ENCODE assay signal across 21 cellular contexts in the genomic region with DNA sequence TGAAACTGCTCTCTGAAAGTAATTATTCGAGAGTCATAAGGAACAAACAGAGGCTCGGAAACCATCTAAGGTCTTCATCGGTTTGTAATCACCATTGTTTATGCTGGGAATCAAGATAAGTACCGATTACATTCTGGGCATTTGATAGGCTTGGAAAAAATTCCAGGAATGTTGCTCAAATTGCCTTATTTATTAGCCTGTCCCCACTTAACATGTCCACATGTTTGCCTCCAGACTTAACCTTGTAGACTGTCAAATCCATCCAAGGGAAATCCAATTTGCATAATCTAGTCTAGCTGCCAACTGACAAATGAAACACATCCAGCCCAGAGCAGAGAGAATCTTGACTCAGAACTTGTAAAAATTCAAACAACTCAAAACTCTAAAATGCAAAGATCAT. TPM values are rescaled to one million over a fixed set of nuclear protein-coding genes. Genes with fewer than 3 reads are reported as not detected.
DNase-seq lines count a peak whose midpoint lies in the region; TF ChIP-seq lines count a peak whose summit lies in the region.
"Had no signal": no experiment of that assay in that cellular context is flagged by ENCODE, and none has a peak within 500 bp of the region (broad histone marks: within the 10 kb centered on the region; RNA-seq: fewer than 3 reads in every experiment).

No MANE protein-coding gene starts in this region.

- peaks cover 1% of the 10 kb centered on the region for H3K27me3 Mint-ChIP-seq in HFFc6 (ENCODE audit: insufficient read depth)
- H3K27me3 Mint-ChIP-seq: IgD-negative memory B cell had no signal

- H3K27ac Mint-ChIP-seq in HFFc6 = no peak overlapping the region
- H3K27ac Mint-ChIP-seq: CD4-positive, alpha-beta memory T cell; IgD-negative memory B cell had no signal

- H4K5ac ChIP-seq in mesendoderm (ENCODE audit: low read length) = no peak overlapping the region

- H3K4me1 ChIP-seq in A673 (ENCODE audit: insufficient read depth, low read length, poor library complexity, severe bottlenecking) (no peaks in the 10 kb centered on the region), mesendoderm (ENCODE audit: control insufficient read depth, low read depth, low read length) (no peaks in the 10 kb centered on the region)
- H3K4me1 ChIP-seq: A549 had no signal

- no peaks in the 10 kb centered on the region for H3K79me1 ChIP-seq in mesendoderm (ENCODE audit: low read length)

- no peak overlapping the region for H3K23ac ChIP-seq in mesendoderm (ENCODE audit: low read length)

- no peak overlapping the region for H3K4me3 Mint-ChIP-seq in HFFc6
- H3K4me3 Mint-ChIP-seq: CD4-positive, alpha-beta memory T cell; IgD-negative memory B cell had no signal

- no peak overlapping the region for H2BK15ac ChIP-seq in mesendoderm (replicated peaks; ENCODE audit: low read depth)

- H3K4ac ChIP-seq in mesendoderm (ENCODE audit: low read depth, low read length) = no peak overlapping the region

- H3K36me3 ChIP-seq in A673 (ENCODE audit: insufficient read depth, low read length, poor library complexity, severe bottlenecking) = no peaks in the 10 kb centered on the region
- H3K36me3 ChIP-seq in mesendoderm (ENCODE audit: control insufficient read depth, insufficient read depth, low read length) = no peaks in the 10 kb centered on the region
- H3K36me3 ChIP-seq: BLaER1 had no signal

- H2AK5ac ChIP-seq in mesendoderm (ENCODE audit: low read length) = no peak overlapping the region

- H3K4me2 ChIP-seq in mesendoderm (ENCODE audit: low read length) = no peak overlapping the region
- H3K4me2 ChIP-seq: A549, BLaER1 had no signal

- no peak overlapping the region for H3K9ac ChIP-seq in mesendoderm (ENCODE audit: low read length)
- H3K9ac ChIP-seq: BLaER1 had no signal

- CTCF ChIA-PET in A673 (lab: Charles Lee) = no interaction called here

- no peak overlapping the region for H4K8ac ChIP-seq in mesendoderm (ENCODE audit: low read depth, low read length)

- no peak overlapping the region for H3K18ac ChIP-seq in mesendoderm (ENCODE audit: low read length)

- POLR2A ChIA-PET in A673 (lab: Charles Lee; ENCODE audit: low non-redundant PET) = no interaction called here

- H3K4me3 ChIP-seq in A673 (ENCODE audit: low read depth, low read length, poor library complexity, severe bottlenecking) (no peak overlapping the region), mesendoderm (ENCODE audit: low read length) (no peak overlapping the region)
- H3K4me3 ChIP-seq: A549, BLaER1, SK-N-MC had no signal

- DNase-seq in A673 (ENCODE audit: low spot score) (peak; percentile 10), HFFc6 (peak; percentile 8), astrocyte of the hippocampus (ENCODE audit: low read depth, low spot score) (peak; percentile 53), mesendoderm (peak; percentile 49), cardiac septum (ENCODE audit: low spot score) (no peak), 8988T (no peak), erythroblast (lab: John Stamatoyannopoulos, UW) (no peak)
- DNase-seq in activated CD8-positive, alpha-beta memory T cell treated with anti-CD3 and anti-CD28 coated beads, Interleukin-2, amount 50 U/mL, for 48 hours = no peak
- DNase-seq: CD4-positive, alpha-beta memory T cell; DMS153; GF-D8; NCI-H1694; NCI-H2081; NCI-H2171 treated with DMSO at 0.1 percent for 48 hours; NCI-H524 treated with DMSO at 0.1 percent for 48 hours; OCI-M1; SHP77 had no signal

- WGBS in mesendoderm (ENCODE audit: extremely low coverage, insufficient coverage, low lambda C conversion rate) = no CpG with 5 or more reads among the region's 4 CpGs

- no peak for TF ChIP-seq CTCF in A673 (conservative IDR thresholded peaks at IDR 0.05; ENCODE audit: low read depth, low read length)
- TF ChIP-seq CTCF in HFFc6 (IDR thresholded peaks at IDR 0.05) = no peak

- no peak overlapping the region for H3K27ac ChIP-seq in A673 (ENCODE audit: low read depth, low read length, poor library complexity, severe bottlenecking)
- H3K27ac ChIP-seq in mesendoderm (ENCODE audit: low read depth, low read length) = no peak overlapping the region
- H3K27ac ChIP-seq: A549, BLaER1, SK-N-MC had no signal

- no TSS peak for BruUV-seq in A673 (replicated peaks; lab: Mats Ljungman, UMichigan)

- no peak for TF ChIP-seq POLR2A in erythroblast (IDR thresholded peaks at IDR 0.05; ENCODE audit: low read length)

- H3K4me1 Mint-ChIP-seq in HFFc6 (ENCODE audit: low read depth) = peaks cover 6% of the 10 kb centered on the region; the same call in 1 of the 2 replicates
- H3K4me1 Mint-ChIP-seq: CD4-positive, alpha-beta memory T cell; IgD-negative memory B cell had no signal

- H3K27me3 ChIP-seq in A673 (replicated peaks; ENCODE audit: insufficient read depth, low read depth, low read length, poor library complexity) (no peaks in the 10 kb centered on the region), mesendoderm (ENCODE audit: insufficient read depth, low read length, poor library complexity) (no peaks in the 10 kb centered on the region)
- H3K27me3 ChIP-seq: BLaER1 had no signal

- intact Hi-C loops in A673 (cut with micrococcal nuclease; ENCODE audit: unreplicated experiment) (no loop called here), cardiac septum (cut with DNase I) (no loop called here)

- no peaks in the 10 kb centered on the region for H3K79me2 ChIP-seq in mesendoderm (ENCODE audit: control insufficient read depth, insufficient read depth, low read length)

- no peak overlapping the region for H3K56ac ChIP-seq in mesendoderm (ENCODE audit: low read length)

- H3K9me3 ChIP-seq in A673 (ENCODE audit: low read depth, low read length, poor library complexity, severe bottlenecking) = no peaks in the 10 kb centered on the region

- no peaks in the 10 kb centered on the region for H3K36me3 Mint-ChIP-seq in HFFc6 (ENCODE audit: low read depth)
- H3K36me3 Mint-ChIP-seq: CD4-positive, alpha-beta memory T cell had no signal

- H2BK120ac ChIP-seq in mesendoderm (ENCODE audit: low read depth, low read length) = no peak overlapping the region

- no peak overlapping the region for H2BK5ac ChIP-seq in mesendoderm (ENCODE audit: low read length)

- H3K9me3 Mint-ChIP-seq in HFFc6 = no peaks in the 10 kb centered on the region

RNA-seq across cellular contexts. Expression of a gene that starts 51.3 kb away (rescaled TPM):
- total RNA-seq in A673 (2021) = 1.0 and 3.5 TPM in 2 replicates
- total RNA-seq in HFFc6 (2021; fragmentation: NEBNext Ultra II Directional; extraction: Animal tissue kit (Norgen Biotek cat#: 25700)) = under 1 TPM in 1 of 6 experiments, not detected in 5; 0.06 TPM
- polyA plus RNA-seq in mesendoderm (2013, experiment 1 of 2) = 4.5 TPM
- 4.1 TPM for polyA plus RNA-seq in mesendoderm (2013, experiment 2 of 2)
- not detected for total RNA-seq in cardiac septum
- total RNA-seq: CD4-positive, alpha-beta memory T cell had no signal
- polyA plus RNA-seq: IgD-negative memory B cell had no signal

Comparison
In these comparisons a context has a peak if more than half of its experiments do, and no peak if none do; other contexts are left out.
1. DNase-seq: peak in A673 (single experiment), HFFc6 (single experiment), astrocyte of the hippocampus (single experiment) and mesendoderm (single experiment); none in cardiac septum (single experiment), activated CD8-positive, alpha-beta memory T cell treated with anti-CD3 and anti-CD28 coated beads, Interleukin-2, amount 50 U/mL, for 48 hours (single experiment), 8988T (single experiment) and erythroblast (0 of 2).